ENCODE assay signal across 24 cellular contexts in genomic region chr7:108062250-108063014, GRCh38. TPM values are rescaled to one million over a fixed set of nuclear protein-coding genes. Genes with fewer than 3 reads are reported as not detected.
A peak's percentile ranks its signal among the peaks of the same experiment; 100 is the strongest.
DNase-seq lines count a peak whose midpoint lies in the region; ATAC-seq, FAIRE-seq and TF ChIP-seq lines count a peak whose summit lies in the region.
"Had no signal": no experiment of that assay in that cellular context is flagged by ENCODE, and none has a peak within 500 bp of the region (broad histone marks: within the 10 kb centered on the region; RNA-seq: fewer than 3 reads in every experiment).

No MANE protein-coding gene starts in this region.

- RAD21 ChIA-PET in GM12878 (lab: Charles Lee; ENCODE audit: unreplicated experiment) = no interaction called here

- intact Hi-C loops in GM12878 (cut with micrococcal nuclease; ENCODE audit: unreplicated experiment) = no loop called here

- TF ChIP-seq EP300 in GM12878 (IDR thresholded peaks at IDR 0.05; ENCODE audit: borderline replicate concordance in 1 of 2, control insufficient read depth in 1 of 2, low read depth in 2 of 2, low read length in 2 of 2) = no peak

- H3K9me3 ChIP-seq in GM12878 (replicated peaks; ENCODE audit: control insufficient read depth, insufficient read depth, low read length) = no peaks in the 10 kb centered on the region
- H3K9me3 ChIP-seq in osteoblast (ENCODE audit: low read depth, low read length) = no peaks in the 10 kb centered on the region
- H3K9me3 ChIP-seq: adrenal gland, gastroesophageal sphincter, HAP-1, right lobe of liver had no signal

- CTCF ChIA-PET in GM12878 (lab: Yijun Ruan, JAX) = interaction anchor here (0.7 kb wide), 1 partner anchor 766 kb away, joined by 3 read pairs; no protein-coding TSS in a partner anchor

- ATAC-seq in GM21619 (IDR thresholded peaks at IDR 0.05; ENCODE audit: unreplicated experiment) (peak; percentile 43), GM12878 (peak; percentile 60), GM18873 (IDR thresholded peaks at IDR 0.05; ENCODE audit: low FRiP score, unreplicated experiment) (no peak)
- ATAC-seq: CD8-positive, alpha-beta T cell; gastroesophageal sphincter; natural killer cell; right lobe of liver had no signal

- SMC1A ChIA-PET in GM12878 (lab: Charles Lee; ENCODE audit: uncharacterized antibody, unreplicated experiment) = interaction anchor here (0.9 kb wide), 1 partner anchor 50 kb away, joined by 3 read pairs; no protein-coding TSS in a partner anchor

- H3K36me3 ChIP-seq in GM12878 (ENCODE audit: control insufficient read depth in 2 of 2, insufficient read depth in 2 of 2, low read length in 1 of 2) = no peaks in the 10 kb centered on the region
- no peaks in the 10 kb centered on the region for H3K36me3 ChIP-seq in osteoblast (ENCODE audit: insufficient read depth, low read length)
- H3K36me3 ChIP-seq: adrenal gland, gastroesophageal sphincter, HAP-1, right lobe of liver had no signal

- H3K27ac ChIP-seq in GM12878 (ENCODE audit: control insufficient read depth, insufficient read depth) (no peak overlapping the region), osteoblast (ENCODE audit: low read depth, low read length) (no peak overlapping the region)
- H3K27ac ChIP-seq: adrenal gland, dorsolateral prefrontal cortex, gastroesophageal sphincter, parathyroid adenoma, right lobe of liver had no signal

- TF ChIP-seq POLR2A in GM12878 (IDR thresholded peaks at IDR 0.05; ENCODE audit: low read depth, low read length) = no peak

- TF ChIP-seq RAD21 in GM12878 (IDR thresholded peaks at IDR 0.05; ENCODE audit: insufficient read depth, low read depth, low read length) = no peak

- TF ChIP-seq CTCF in GM12878 (IDR thresholded peaks at IDR 0.05 in 2 of 3, conservative IDR thresholded peaks at IDR 0.05 in 1 of 3; ENCODE audit: control insufficient read depth in 2 of 3, extremely low read depth in 1 of 3, insufficient read depth in 1 of 3, low read depth in 3 of 3, low read length in 3 of 3) (no peak), osteoblast (IDR thresholded peaks at IDR 0.05; ENCODE audit: extremely low read depth, low read depth, low read length) (no peak)

- 25% methylated on average over 5 of the region's 5 CpGs for WGBS in GM12878 (ENCODE audit: insufficient coverage, insufficient replicate concordance, low lambda C conversion rate, missing lambda C conversion rate)

- H2AFZ ChIP-seq in GM12878 (ENCODE audit: control insufficient read depth, low read depth, low read length) (no peak overlapping the region), osteoblast (ENCODE audit: low read length) (peak overlapping the region; percentile 27)
- H2AFZ ChIP-seq: parathyroid adenoma had no signal

- no peak for FAIRE-seq in GM12878 (lab: Jason Lieb, UNC)
- FAIRE-seq: HTR-8/SVneo had no signal

- no peaks in the 10 kb centered on the region for H4K20me1 ChIP-seq in GM12878 (ENCODE audit: control insufficient read depth, insufficient read depth)
- no peaks in the 10 kb centered on the region for H4K20me1 ChIP-seq in osteoblast (ENCODE audit: insufficient read depth, low read length)

- no peaks in the 10 kb centered on the region for H3K79me2 ChIP-seq in GM12878 (ENCODE audit: control insufficient read depth, insufficient read depth, low read length)
- no peaks in the 10 kb centered on the region for H3K79me2 ChIP-seq in osteoblast (ENCODE audit: insufficient read depth, low read length)
- H3K79me2 ChIP-seq: parathyroid adenoma had no signal

- DNase-seq in M059J (ENCODE audit: low read depth) = peak; percentile 59
- DNase-seq in GM12878 (ENCODE audit: low read depth, low spot score) = no peak
- DNase-seq in osteoblast (ENCODE audit: insufficient read length, low spot score, missing footprints) = no peak
- no peak for DNase-seq in activated CD4-positive, alpha-beta T cell treated with anti-CD3 and anti-CD28 coated beads for 4 hours
- DNase-seq in NCI-H1092 treated with DMSO at 0.1 percent for 48 hours (lab: John Stamatoyannopoulos, UW) = no peak
- DNase-seq: activated CD4-positive, alpha-beta T cell treated with anti-CD3 and anti-CD28 coated beads for 1 hour; activated effector memory CD4-positive, alpha-beta T cell treated with anti-CD3 and anti-CD28 coated beads, Interleukin-2, amount 50 U/mL, for 16 hours; adrenal gland; CD8-positive, alpha-beta T cell; central memory CD4-positive, alpha-beta T cell; DMS153; dorsolateral prefrontal cortex; natural killer cell; NCI-H1105 treated with DMSO at 0.1 percent for 48 hours; NCI-H524; right lobe of liver; RPMI8226; stimulated activated CD4-positive, alpha-beta T cell treated with anti-CD3 and anti-CD28 coated beads, Interleukin-15, amount 100 ng/mL, for 24 hours had no signal

- POLR2A ChIA-PET in GM12878 (lab: Charles Lee) = no interaction called here

- in situ Hi-C loops in GM12878 (cut with MboI) = no loop called here

- H3K4me3 ChIP-seq in GM12878 (no peak overlapping the region), osteoblast (ENCODE audit: insufficient read depth, low read length) (no peak overlapping the region)
- H3K4me3 ChIP-seq: adrenal gland, dorsolateral prefrontal cortex, gastroesophageal sphincter, HAP-1, right lobe of liver had no signal

- 0 out of 2 replicates have a peak, but pooled peaks cover 5% of the 10 kb centered on the region for H3K4me1 ChIP-seq in GM12878 (ENCODE audit: control insufficient read depth, insufficient read depth, low read length)
- H3K4me1 ChIP-seq in osteoblast (ENCODE audit: insufficient read depth, low read length) = peaks cover 4% of the 10 kb centered on the region
- H3K4me1 ChIP-seq: adrenal gland, HAP-1, right lobe of liver had no signal

- BruUV-seq in GM12878 (replicated peaks; lab: Mats Ljungman, UMichigan) = no TSS peak

- H3K4me2 ChIP-seq in GM12878 (ENCODE audit: control insufficient read depth, insufficient read depth) (no peak overlapping the region), osteoblast (ENCODE audit: insufficient read depth, low read length) (no peak overlapping the region)

- H3K9ac ChIP-seq in GM12878 (ENCODE audit: control insufficient read depth, insufficient read depth, low read length) = no peak overlapping the region
- H3K9ac ChIP-seq: parathyroid adenoma had no signal

- H3K27me3 ChIP-seq in GM12878 (replicated peaks in 1 of 2; ENCODE audit: control insufficient read depth in 2 of 2, insufficient read depth in 2 of 2, low read length in 1 of 2) = peaks cover 0 to 5% of the 10 kb centered on the region in 2 experiments; a peak in 2 of 4 replicates
- no peaks in the 10 kb centered on the region for H3K27me3 ChIP-seq in osteoblast (ENCODE audit: insufficient read depth, low read length)
- H3K27me3 ChIP-seq: adrenal gland, gastroesophageal sphincter, right lobe of liver had no signal

TF ChIP-seq in GM12878, 131 proteins besides CTCF, POLR2A, EP300 and RAD21:
- TF ChIP-seq FOXM1 (IDR thresholded peaks at IDR 0.05; ENCODE audit: low read depth, low read length) (no peak), KDM1A (IDR thresholded peaks at IDR 0.05; ENCODE audit: borderline replicate concordance) (no peak), MTA2 (IDR thresholded peaks at IDR 0.05; ENCODE audit: low read depth) (peak; percentile 29; the same call in 1 of the 2 replicates), RELB (IDR thresholded peaks at IDR 0.05; ENCODE audit: low read depth) (0 out of 2 replicates have a peak, but pooled peaks have one; percentile 16), ZNF622 (IDR thresholded peaks at IDR 0.05) (no peak), MXI1 (IDR thresholded peaks at IDR 0.05; ENCODE audit: low read depth, low read length) (no peak), RB1 (IDR thresholded peaks at IDR 0.05; ENCODE audit: borderline replicate concordance) (no peak), CBX3 (IDR thresholded peaks at IDR 0.05; ENCODE audit: borderline replicate concordance, low read depth) (no peak), SMAD5 (IDR thresholded peaks at IDR 0.05; ENCODE audit: low read depth) (no peak), NBN (IDR thresholded peaks at IDR 0.05) (no peak), FOS (IDR thresholded peaks at IDR 0.05; ENCODE audit: borderline replicate concordance, extremely low read depth, insufficient read length) (no peak), NR2F1 (conservative IDR thresholded peaks at IDR 0.05) (peak; percentile 44; the same call in 1 of the 2 replicates)

RNA-seq across cellular contexts. Expression of gene LAMB1, which starts 59.5 kb away (rescaled TPM):
- total RNA-seq in M059J (2014; rRNA removed; shearing (Covaris generic)) = 112 and 225 TPM in 2 replicates
- total RNA-seq in GM12878 (2013; cell fraction: nucleolus; rRNA removed) = 0.13 and 0.24 TPM in 2 replicates
- total RNA-seq in GM12878 (2014; rRNA removed) = not detected in 2 replicates
- total RNA-seq in GM12878 (2014; rRNA removed; fragmentation: Illumina TruSeq; extraction: Trizol) = not detected in 2 replicates
- 0.48 and 0.77 TPM in 2 replicates for total RNA-seq in GM12878 (2021)
- 0.73 TPM for polyA plus RNA-seq in GM12878 (2011; ENCODE audit: low read depth)
- polyA plus RNA-seq in GM12878 (2011; rRNA removed) = 0.08 and 0.12 TPM in 2 replicates
- 0.03 and 0.05 TPM in 2 replicates for polyA plus RNA-seq in GM12878 (2011; cell fraction: cytosol; rRNA removed)
- polyA plus RNA-seq in GM12878 (2011; cell fraction: nucleus; rRNA removed) = 0.12 and 0.38 TPM in 2 replicates
- 0.44 and 0.81 TPM in 2 replicates for polyA plus RNA-seq in GM12878 (2012)
- not detected in 2 replicates for polyA plus RNA-seq in GM12878 (2014; fragmentation: Illumina TruSeq; extraction: Trizol)
- polyA plus RNA-seq in GM12878 (2014; fragmentation: Nextera tagmentation; extraction: Ambion mirVana) = 1 to 10 TPM in 1 of 2 experiments, under 1 TPM in 1; 0.05 to 1.7 TPM
- polyA plus RNA-seq in GM12878 (2014; rRNA removed) = not detected in 2 replicates
- 1 to 10 TPM; 1.6 to 2.2 TPM for polyA plus RNA-seq in GM12878 (2016; fragmentation: Nextera tagmentation; extraction: Ambion mirVana)
- 0.10 TPM in 1 of 2 replicates, not detected in the other for polyA minus RNA-seq in GM12878 (2011; rRNA and poly(A)+ RNA removed)
- polyA minus RNA-seq in GM12878 (2011; cell fraction: cytosol; rRNA and poly(A)+ RNA removed) = 0.67 and 5.0 TPM in 2 replicates
- polyA minus RNA-seq in GM12878 (2011; cell fraction: nucleus; rRNA and poly(A)+ RNA removed) = 0.48 and 0.77 TPM in 2 replicates
- 410 and 488 TPM in 2 replicates for total RNA-seq in osteoblast
- total RNA-seq: CD8-positive, alpha-beta T cell; natural killer cell had no signal

Comparison
In these comparisons a context has a peak if more than half of its experiments do, and no peak if none do; other contexts are left out.
1. RNA of gene LAMB1, which starts 59.5 kb away (total RNA-seq): 410 to 488 TPM in osteoblast and 112 to 225 TPM in M059J; 0.13 to 0.77 TPM in GM12878; every median in the first group is over 10 times any median in the second.